ENCODE assay signal across 25 cellular contexts in genomic region chrX:119833905-119834304, GRCh38.
"Had no signal": no experiment of that assay in that cellular context is flagged by ENCODE, and none has a peak within 500 bp of the region (broad histone marks: within the 10 kb centered on the region; RNA-seq: fewer than 3 reads in every experiment).

No MANE protein-coding gene starts in this region.

- H3K79me2 ChIP-seq: parathyroid adenoma had no signal

- H3K4me2 ChIP-seq: neural progenitor cell had no signal

- ATAC-seq: psoas muscle; right cardiac atrium; right lobe of liver; stimulated activated effector memory CD8-positive, alpha-beta T cell treated with anti-CD3 and anti-CD28 coated beads, Interleukin-12 subunit alpha, Interleukin-12 subunit beta, amount 100 ng/mL, for 72 hours; stimulated activated naive B cell treated with anti-CD40 and anti-IgM and Interleukin-4, amounts not matched to agents 10 μg/mL and 1 μg/mL and 100 μg/mL, for 72 hours had no signal

- H3K9ac ChIP-seq: neural progenitor cell, parathyroid adenoma had no signal

- H3K27me3 ChIP-seq: neural progenitor cell, ovary, right lobe of liver, sigmoid colon, stomach, thyroid gland, tibial nerve, upper lobe of left lung, vagina had no signal

- H2AFZ ChIP-seq: neural progenitor cell, parathyroid adenoma had no signal

- H3K36me3 ChIP-seq: ovary had no signal

- DNase-seq: occipital lobe; ovary; posterior cingulate gyrus; psoas muscle; right cardiac atrium; right lobe of liver; sigmoid colon; small intestine; stimulated activated CD4-positive, alpha-beta T cell treated with anti-CD3 and anti-CD28 coated beads, Interleukin-15, amount 100 ng/mL, for 24 hours; stimulated activated CD4-positive, alpha-beta T cell treated with anti-CD3 and anti-CD28 coated beads, Interleukin-2, amount 100 ng/mL, for 24 hours; stimulated activated CD4-positive, alpha-beta T cell treated with anti-CD3 and anti-CD28 coated beads, Interleukin-2, amount 100 ng/mL, for 48 hours; stimulated activated CD4-positive, alpha-beta T cell treated with anti-CD3 and anti-CD28 coated beads, Interleukin-4, amount 100 ng/mL, for 24 hours; stimulated activated naive B cell treated with anti-CD40 and anti-IgM and Interleukin-4, amounts not matched to agents 10 μg/mL and 1 μg/mL and 100 μg/mL, for 72 hours; stimulated activated naive CD4-positive, alpha-beta T cell treated with Interleukin-2 at 50 U/mL for 16 hours; stomach; thyroid gland; trophoblast cell; upper lobe of left lung had no signal

- H3K4me3 ChIP-seq: neural progenitor cell, ovary, psoas muscle, right lobe of liver, sigmoid colon, stomach, thoracic aorta, thyroid gland, tibial nerve, upper lobe of left lung, vagina had no signal

- FAIRE-seq: small intestine, urothelium cell line had no signal

- H3K9me3 ChIP-seq: ovary, psoas muscle, right lobe of liver, sigmoid colon, stomach, thoracic aorta, thyroid gland, tibial nerve, upper lobe of left lung, vagina had no signal

- H3K4me1 ChIP-seq: neural progenitor cell, parathyroid adenoma, psoas muscle, right lobe of liver, sigmoid colon, stomach, thyroid gland, tibial nerve, upper lobe of left lung, vagina had no signal

- H3K27ac ChIP-seq: neural progenitor cell, ovary, parathyroid adenoma, psoas muscle, right lobe of liver, sigmoid colon, stomach, thoracic aorta, thyroid gland, tibial nerve, upper lobe of left lung, vagina had no signal
